ENCODE assay signal across 1 cellular context in genomic region chr12:53486730-53487487, GRCh38.
TF ChIP-seq lines count a peak whose summit lies in the region.

No MANE protein-coding gene starts in this region.

TF ChIP-seq in K562, 482 proteins besides CTCF, POLR2A, EP300 and RAD21:
- TF ChIP-seq ZBTB1 (CRISPR knock-in tag; IDR thresholded peaks at IDR 0.05; ENCODE audit: borderline replicate concordance, low read depth) (no peak), SUPT5H (IDR thresholded peaks at IDR 0.05) (peak; percentile 52), PYGO2 (tag; IDR thresholded peaks at IDR 0.05) (no peak), HCFC1 (IDR thresholded peaks at IDR 0.05; ENCODE audit: low read depth, low read length) (no peak), TAF9B (IDR thresholded peaks at IDR 0.05; ENCODE audit: partially characterized antibody) (no peak), POLR2G (IDR thresholded peaks at IDR 0.05; ENCODE audit: low read depth, low read length) (peak; percentile 65), GATAD2A (IDR thresholded peaks at IDR 0.05) (no peak), POLR2B (IDR thresholded peaks at IDR 0.05; ENCODE audit: low read depth, partially characterized antibody) (peak; percentile 36), MEF2D (tag; conservative IDR thresholded peaks at IDR 0.05; ENCODE audit: low read depth) (no peak), ERF (CRISPR knock-in tag; IDR thresholded peaks at IDR 0.05) (no peak), SP1 (CRISPR knock-in tag; IDR thresholded peaks at IDR 0.05) (no peak), NR1H2 (CRISPR knock-in tag; IDR thresholded peaks at IDR 0.05) (no peak)
